1 cellular context compared by ENCODE assay signal in the genomic region with DNA sequence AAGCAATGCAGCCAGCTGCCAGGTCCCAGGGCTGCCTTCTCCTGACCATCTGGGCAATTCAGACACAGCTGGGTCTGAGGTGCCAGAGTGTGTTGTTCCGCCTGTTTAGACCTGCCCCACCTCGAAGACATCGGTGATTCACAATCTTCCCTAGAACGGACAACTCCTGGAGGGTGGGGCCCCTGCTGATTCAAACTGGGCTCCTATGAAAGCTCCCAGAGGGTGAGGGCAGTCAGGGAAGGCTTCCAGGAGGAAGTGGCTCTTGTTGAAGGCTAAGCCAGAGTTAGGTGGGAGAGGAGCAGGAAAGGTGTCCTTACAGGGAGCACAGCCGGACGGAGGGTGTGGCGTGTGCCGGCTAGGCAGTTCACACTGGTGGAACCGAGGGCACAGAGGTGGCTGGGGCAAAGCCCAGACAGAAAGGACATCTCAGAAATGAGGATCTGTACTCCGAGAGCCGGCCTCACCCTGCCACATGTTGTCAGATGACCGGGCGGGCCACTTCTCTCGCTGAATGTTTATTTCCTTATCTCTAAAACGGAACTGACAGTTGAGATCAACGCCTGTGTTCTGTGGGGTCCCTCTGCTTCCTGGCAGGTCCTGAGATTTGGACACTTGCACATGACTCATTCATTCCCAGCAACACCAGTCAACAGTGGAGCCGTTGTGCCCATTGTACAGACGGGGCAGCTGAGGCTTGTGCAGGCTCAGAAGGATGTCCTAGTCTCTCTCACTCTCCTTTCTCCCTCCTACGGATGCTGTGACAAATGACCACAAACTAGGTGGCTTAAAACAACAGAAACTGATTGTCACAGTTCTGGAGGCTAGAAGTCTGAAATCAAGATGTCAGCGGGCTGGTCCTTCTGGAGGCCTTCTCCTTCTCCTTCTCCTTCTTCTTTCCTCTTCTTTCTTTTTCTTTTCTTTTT.
TF ChIP-seq lines count a peak whose summit lies in the region.

No MANE protein-coding gene starts in this region.

TF ChIP-seq in HepG2, 621 proteins besides CTCF, POLR2A, EP300 and RAD21 (continued from another document and continues in another):
- TF ChIP-seq ZNF777 (CRISPR knock-in tag; IDR thresholded peaks at IDR 0.05) (peak; percentile 47; the same call in 1 of the 2 replicates), ZNF264 (CRISPR knock-in tag; IDR thresholded peaks at IDR 0.05) (peak; percentile 66; the same call in 1 of the 2 replicates), ZNF543 (CRISPR knock-in tag; IDR thresholded peaks at IDR 0.05) (no peak), ZNF317 (CRISPR knock-in tag; IDR thresholded peaks at IDR 0.05) (peak; percentile 88; the same call in 1 of the 2 replicates), THYN1 (CRISPR knock-in tag; IDR thresholded peaks at IDR 0.05; ENCODE audit: borderline replicate concordance, low read depth) (no peak), BHLHE40 (IDR thresholded peaks at IDR 0.05; ENCODE audit: low read length) (no peak), ZNF678 (CRISPR knock-in tag; IDR thresholded peaks at IDR 0.05) (no peak), EEA1 (CRISPR knock-in tag; IDR thresholded peaks at IDR 0.05; ENCODE audit: borderline replicate concordance) (0 out of 2 replicates have a peak, but pooled peaks have one; percentile 78), ZNF772 (CRISPR knock-in tag; IDR thresholded peaks at IDR 0.05) (peak; percentile 86; the same call in 1 of the 2 replicates), EED (CRISPR knock-in tag; IDR thresholded peaks at IDR 0.05) (peak; percentile 61), PHF20 (CRISPR knock-in tag; IDR thresholded peaks at IDR 0.05) (no peak), ZNF17 (CRISPR knock-in tag; IDR thresholded peaks at IDR 0.05) (no peak), ZFP36 (IDR thresholded peaks at IDR 0.05; ENCODE audit: borderline replicate concordance, low read depth, low read length, partially characterized antibody) (peak; percentile 97), ZNF816 (CRISPR knock-in tag; IDR thresholded peaks at IDR 0.05; ENCODE audit: borderline replicate concordance) (no peak), IRF2 (CRISPR knock-in tag; IDR thresholded peaks at IDR 0.05) (no peak), TCF7 (IDR thresholded peaks at IDR 0.05; ENCODE audit: low read depth) (peak; percentile 49; the same call in 1 of the 2 replicates), ZNF883 (CRISPR knock-in tag; IDR thresholded peaks at IDR 0.05; ENCODE audit: not compliant biosample characterization) (peak; percentile 58)
- TF ChIP-seq, protein P1, sequence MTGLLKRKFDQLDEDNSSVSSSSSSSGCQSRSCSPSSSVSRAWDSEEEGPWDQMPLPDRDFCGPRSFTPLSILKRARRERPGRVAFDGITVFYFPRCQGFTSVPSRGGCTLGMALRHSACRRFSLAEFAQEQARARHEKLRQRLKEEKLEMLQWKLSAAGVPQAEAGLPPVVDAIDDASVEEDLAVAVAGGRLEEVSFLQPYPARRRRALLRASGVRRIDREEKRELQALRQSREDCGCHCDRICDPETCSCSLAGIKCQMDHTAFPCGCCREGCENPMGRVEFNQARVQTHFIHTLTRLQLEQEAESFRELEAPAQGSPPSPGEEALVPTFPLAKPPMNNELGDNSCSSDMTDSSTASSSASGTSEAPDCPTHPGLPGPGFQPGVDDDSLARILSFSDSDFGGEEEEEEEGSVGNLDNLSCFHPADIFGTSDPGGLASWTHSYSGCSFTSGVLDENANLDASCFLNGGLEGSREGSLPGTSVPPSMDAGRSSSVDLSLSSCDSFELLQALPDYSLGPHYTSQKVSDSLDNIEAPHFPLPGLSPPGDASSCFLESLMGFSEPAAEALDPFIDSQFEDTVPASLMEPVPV (CRISPR knock-in tag; IDR thresholded peaks at IDR 0.05), result no peak
- TF ChIP-seq, protein P2, sequence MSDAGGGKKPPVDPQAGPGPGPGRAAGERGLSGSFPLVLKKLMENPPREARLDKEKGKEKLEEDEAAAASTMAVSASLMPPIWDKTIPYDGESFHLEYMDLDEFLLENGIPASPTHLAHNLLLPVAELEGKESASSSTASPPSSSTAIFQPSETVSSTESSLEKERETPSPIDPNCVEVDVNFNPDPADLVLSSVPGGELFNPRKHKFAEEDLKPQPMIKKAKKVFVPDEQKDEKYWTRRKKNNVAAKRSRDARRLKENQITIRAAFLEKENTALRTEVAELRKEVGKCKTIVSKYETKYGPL (CRISPR knock-in tag; IDR thresholded peaks at IDR 0.05), result no peak
- TF ChIP-seq, protein P3, sequence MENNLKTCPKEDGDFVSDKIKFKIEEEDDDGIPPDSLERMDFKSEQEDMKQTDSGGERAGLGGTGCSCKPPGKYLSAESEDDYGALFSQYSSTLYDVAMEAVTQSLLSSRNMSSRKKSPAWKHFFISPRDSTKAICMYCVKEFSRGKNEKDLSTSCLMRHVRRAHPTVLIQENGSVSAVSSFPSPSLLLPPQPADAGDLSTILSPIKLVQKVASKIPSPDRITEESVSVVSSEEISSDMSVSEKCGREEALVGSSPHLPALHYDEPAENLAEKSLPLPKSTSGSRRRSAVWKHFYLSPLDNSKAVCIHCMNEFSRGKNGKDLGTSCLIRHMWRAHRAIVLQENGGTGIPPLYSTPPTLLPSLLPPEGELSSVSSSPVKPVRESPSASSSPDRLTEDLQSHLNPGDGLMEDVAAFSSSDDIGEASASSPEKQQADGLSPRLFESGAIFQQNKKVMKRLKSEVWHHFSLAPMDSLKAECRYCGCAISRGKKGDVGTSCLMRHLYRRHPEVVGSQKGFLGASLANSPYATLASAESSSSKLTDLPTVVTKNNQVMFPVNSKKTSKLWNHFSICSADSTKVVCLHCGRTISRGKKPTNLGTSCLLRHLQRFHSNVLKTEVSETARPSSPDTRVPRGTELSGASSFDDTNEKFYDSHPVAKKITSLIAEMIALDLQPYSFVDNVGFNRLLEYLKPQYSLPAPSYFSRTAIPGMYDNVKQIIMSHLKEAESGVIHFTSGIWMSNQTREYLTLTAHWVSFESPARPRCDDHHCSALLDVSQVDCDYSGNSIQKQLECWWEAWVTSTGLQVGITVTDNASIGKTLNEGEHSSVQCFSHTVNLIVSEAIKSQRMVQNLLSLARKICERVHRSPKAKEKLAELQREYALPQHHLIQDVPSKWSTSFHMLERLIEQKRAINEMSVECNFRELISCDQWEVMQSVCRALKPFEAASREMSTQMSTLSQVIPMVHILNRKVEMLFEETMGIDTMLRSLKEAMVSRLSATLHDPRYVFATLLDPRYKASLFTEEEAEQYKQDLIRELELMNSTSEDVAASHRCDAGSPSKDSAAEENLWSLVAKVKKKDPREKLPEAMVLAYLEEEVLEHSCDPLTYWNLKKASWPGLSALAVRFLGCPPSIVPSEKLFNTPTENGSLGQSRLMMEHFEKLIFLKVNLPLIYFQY (CRISPR knock-in tag; IDR thresholded peaks at IDR 0.05; ENCODE audit: borderline replicate concordance), result peak; percentile 57; the same call in 1 of the 2 replicates
- TF ChIP-seq, protein P4, sequence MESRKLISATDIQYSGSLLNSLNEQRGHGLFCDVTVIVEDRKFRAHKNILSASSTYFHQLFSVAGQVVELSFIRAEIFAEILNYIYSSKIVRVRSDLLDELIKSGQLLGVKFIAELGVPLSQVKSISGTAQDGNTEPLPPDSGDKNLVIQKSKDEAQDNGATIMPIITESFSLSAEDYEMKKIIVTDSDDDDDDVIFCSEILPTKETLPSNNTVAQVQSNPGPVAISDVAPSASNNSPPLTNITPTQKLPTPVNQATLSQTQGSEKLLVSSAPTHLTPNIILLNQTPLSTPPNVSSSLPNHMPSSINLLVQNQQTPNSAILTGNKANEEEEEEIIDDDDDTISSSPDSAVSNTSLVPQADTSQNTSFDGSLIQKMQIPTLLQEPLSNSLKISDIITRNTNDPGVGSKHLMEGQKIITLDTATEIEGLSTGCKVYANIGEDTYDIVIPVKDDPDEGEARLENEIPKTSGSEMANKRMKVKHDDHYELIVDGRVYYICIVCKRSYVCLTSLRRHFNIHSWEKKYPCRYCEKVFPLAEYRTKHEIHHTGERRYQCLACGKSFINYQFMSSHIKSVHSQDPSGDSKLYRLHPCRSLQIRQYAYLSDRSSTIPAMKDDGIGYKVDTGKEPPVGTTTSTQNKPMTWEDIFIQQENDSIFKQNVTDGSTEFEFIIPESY (CRISPR knock-in tag; IDR thresholded peaks at IDR 0.05), result peak; percentile 69; the same call in 1 of the 2 replicates
- TF ChIP-seq, protein P5, sequence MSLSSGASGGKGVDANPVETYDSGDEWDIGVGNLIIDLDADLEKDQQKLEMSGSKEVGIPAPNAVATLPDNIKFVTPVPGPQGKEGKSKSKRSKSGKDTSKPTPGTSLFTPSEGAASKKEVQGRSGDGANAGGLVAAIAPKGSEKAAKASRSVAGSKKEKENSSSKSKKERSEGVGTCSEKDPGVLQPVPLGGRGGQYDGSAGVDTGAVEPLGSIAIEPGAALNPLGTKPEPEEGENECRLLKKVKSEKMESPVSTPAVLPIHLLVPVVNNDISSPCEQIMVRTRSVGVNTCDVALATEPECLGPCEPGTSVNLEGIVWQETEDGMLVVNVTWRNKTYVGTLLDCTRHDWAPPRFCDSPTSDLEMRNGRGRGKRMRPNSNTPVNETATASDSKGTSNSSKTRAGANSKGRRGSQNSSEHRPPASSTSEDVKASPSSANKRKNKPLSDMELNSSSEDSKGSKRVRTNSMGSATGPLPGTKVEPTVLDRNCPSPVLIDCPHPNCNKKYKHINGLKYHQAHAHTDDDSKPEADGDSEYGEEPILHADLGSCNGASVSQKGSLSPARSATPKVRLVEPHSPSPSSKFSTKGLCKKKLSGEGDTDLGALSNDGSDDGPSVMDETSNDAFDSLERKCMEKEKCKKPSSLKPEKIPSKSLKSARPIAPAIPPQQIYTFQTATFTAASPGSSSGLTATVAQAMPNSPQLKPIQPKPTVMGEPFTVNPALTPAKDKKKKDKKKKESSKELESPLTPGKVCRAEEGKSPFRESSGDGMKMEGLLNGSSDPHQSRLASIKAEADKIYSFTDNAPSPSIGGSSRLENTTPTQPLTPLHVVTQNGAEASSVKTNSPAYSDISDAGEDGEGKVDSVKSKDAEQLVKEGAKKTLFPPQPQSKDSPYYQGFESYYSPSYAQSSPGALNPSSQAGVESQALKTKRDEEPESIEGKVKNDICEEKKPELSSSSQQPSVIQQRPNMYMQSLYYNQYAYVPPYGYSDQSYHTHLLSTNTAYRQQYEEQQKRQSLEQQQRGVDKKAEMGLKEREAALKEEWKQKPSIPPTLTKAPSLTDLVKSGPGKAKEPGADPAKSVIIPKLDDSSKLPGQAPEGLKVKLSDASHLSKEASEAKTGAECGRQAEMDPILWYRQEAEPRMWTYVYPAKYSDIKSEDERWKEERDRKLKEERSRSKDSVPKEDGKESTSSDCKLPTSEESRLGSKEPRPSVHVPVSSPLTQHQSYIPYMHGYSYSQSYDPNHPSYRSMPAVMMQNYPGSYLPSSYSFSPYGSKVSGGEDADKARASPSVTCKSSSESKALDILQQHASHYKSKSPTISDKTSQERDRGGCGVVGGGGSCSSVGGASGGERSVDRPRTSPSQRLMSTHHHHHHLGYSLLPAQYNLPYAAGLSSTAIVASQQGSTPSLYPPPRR (CRISPR knock-in tag; IDR thresholded peaks at IDR 0.05; ENCODE audit: borderline replicate concordance), result peak; percentile 72; the same call in 1 of the 2 replicates
- TF ChIP-seq, protein P6, sequence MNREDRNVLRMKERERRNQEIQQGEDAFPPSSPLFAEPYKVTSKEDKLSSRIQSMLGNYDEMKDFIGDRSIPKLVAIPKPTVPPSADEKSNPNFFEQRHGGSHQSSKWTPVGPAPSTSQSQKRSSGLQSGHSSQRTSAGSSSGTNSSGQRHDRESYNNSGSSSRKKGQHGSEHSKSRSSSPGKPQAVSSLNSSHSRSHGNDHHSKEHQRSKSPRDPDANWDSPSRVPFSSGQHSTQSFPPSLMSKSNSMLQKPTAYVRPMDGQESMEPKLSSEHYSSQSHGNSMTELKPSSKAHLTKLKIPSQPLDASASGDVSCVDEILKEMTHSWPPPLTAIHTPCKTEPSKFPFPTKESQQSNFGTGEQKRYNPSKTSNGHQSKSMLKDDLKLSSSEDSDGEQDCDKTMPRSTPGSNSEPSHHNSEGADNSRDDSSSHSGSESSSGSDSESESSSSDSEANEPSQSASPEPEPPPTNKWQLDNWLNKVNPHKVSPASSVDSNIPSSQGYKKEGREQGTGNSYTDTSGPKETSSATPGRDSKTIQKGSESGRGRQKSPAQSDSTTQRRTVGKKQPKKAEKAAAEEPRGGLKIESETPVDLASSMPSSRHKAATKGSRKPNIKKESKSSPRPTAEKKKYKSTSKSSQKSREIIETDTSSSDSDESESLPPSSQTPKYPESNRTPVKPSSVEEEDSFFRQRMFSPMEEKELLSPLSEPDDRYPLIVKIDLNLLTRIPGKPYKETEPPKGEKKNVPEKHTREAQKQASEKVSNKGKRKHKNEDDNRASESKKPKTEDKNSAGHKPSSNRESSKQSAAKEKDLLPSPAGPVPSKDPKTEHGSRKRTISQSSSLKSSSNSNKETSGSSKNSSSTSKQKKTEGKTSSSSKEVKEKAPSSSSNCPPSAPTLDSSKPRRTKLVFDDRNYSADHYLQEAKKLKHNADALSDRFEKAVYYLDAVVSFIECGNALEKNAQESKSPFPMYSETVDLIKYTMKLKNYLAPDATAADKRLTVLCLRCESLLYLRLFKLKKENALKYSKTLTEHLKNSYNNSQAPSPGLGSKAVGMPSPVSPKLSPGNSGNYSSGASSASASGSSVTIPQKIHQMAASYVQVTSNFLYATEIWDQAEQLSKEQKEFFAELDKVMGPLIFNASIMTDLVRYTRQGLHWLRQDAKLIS (CRISPR knock-in tag; IDR thresholded peaks at IDR 0.05), result no peak
- TF ChIP-seq, protein P7, sequence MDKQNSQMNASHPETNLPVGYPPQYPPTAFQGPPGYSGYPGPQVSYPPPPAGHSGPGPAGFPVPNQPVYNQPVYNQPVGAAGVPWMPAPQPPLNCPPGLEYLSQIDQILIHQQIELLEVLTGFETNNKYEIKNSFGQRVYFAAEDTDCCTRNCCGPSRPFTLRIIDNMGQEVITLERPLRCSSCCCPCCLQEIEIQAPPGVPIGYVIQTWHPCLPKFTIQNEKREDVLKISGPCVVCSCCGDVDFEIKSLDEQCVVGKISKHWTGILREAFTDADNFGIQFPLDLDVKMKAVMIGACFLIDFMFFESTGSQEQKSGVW (CRISPR knock-in tag; IDR thresholded peaks at IDR 0.05; ENCODE audit: borderline replicate concordance), result no peak
- TF ChIP-seq, protein P8, sequence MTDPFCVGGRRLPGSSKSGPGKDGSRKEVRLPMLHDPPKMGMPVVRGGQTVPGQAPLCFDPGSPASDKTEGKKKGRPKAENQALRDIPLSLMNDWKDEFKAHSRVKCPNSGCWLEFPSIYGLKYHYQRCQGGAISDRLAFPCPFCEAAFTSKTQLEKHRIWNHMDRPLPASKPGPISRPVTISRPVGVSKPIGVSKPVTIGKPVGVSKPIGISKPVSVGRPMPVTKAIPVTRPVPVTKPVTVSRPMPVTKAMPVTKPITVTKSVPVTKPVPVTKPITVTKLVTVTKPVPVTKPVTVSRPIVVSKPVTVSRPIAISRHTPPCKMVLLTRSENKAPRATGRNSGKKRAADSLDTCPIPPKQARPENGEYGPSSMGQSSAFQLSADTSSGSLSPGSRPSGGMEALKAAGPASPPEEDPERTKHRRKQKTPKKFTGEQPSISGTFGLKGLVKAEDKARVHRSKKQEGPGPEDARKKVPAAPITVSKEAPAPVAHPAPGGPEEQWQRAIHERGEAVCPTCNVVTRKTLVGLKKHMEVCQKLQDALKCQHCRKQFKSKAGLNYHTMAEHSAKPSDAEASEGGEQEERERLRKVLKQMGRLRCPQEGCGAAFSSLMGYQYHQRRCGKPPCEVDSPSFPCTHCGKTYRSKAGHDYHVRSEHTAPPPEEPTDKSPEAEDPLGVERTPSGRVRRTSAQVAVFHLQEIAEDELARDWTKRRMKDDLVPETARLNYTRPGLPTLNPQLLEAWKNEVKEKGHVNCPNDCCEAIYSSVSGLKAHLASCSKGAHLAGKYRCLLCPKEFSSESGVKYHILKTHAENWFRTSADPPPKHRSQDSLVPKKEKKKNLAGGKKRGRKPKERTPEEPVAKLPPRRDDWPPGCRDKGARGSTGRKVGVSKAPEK (CRISPR knock-in tag; IDR thresholded peaks at IDR 0.05; ENCODE audit: borderline replicate concordance), result no peak
